Comparison of ENCODE assay signal across 25 cellular contexts in genomic region chr1:44454704-44455103, GRCh38.
"Had no signal": no experiment of that assay in that cellular context is flagged by ENCODE, and none has a peak within 500 bp of the region (broad histone marks: within the 10 kb centered on the region; RNA-seq: fewer than 3 reads in every experiment).

No MANE protein-coding gene starts in this region.

- H3K27me3 ChIP-seq: testis, upper lobe of left lung, uterus, vagina had no signal

- ATAC-seq: stimulated activated effector memory CD8-positive, alpha-beta T cell treated with anti-CD3 and anti-CD28 coated beads, Interleukin-12 subunit alpha, Interleukin-12 subunit beta, amount 100 ng/mL, for 72 hours; stimulated activated memory B cell treated with anti-CD40 and anti-IgM and Interleukin-4, amounts not matched to agents 10 μg/mL and 1 μg/mL and 100 μg/mL, for 72 hours; stimulated activated naive B cell treated with anti-CD40 and anti-IgM and Interleukin-4, amounts not matched to agents 10 μg/mL and 1 μg/mL and 100 μg/mL, for 72 hours; stimulated activated naive CD8-positive, alpha-beta T cell treated with anti-CD3 and anti-CD28 coated beads, Interleukin-15, amount 100 ng/mL, for 72 hours; stimulated activated naive CD8-positive, alpha-beta T cell treated with anti-CD3 and anti-CD28 coated beads, Interleukin-15, Interleukin-2, amounts not matched to agents 100 U/mL and 50 U/mL, for 24 hours; upper lobe of right lung had no signal

- H3K27ac ChIP-seq: stomach, suprapubic skin, testis, thoracic aorta, tibial artery, tibial nerve, transverse colon, upper lobe of left lung, upper lobe of right lung, uterus, vagina had no signal

- H3K4me1 ChIP-seq: stomach, suprapubic skin, testis, tibial artery, tibial nerve, transverse colon, upper lobe of left lung, upper lobe of right lung, uterus, vagina had no signal

- H3K36me3 ChIP-seq: stomach, suprapubic skin, thoracic aorta, tibial artery, tibial nerve, transverse colon, upper lobe of left lung, upper lobe of right lung, uterus, vagina had no signal

- H3K4me3 ChIP-seq: stomach, suprapubic skin, testis, thoracic aorta, tibial artery, tibial nerve, transverse colon, upper lobe of left lung, upper lobe of right lung, uterus, vagina had no signal

- H3K9me3 ChIP-seq: suprapubic skin, testis, thoracic aorta, tibial artery, tibial nerve, transverse colon, upper lobe of left lung, upper lobe of right lung, uterus, vagina had no signal

- DNase-seq: stimulated activated CD4-positive, alpha-beta T cell treated with anti-CD3 and anti-CD28 coated beads, Interleukin-2, amount 100 ng/mL, for 48 hours; stimulated activated CD4-positive, alpha-beta T cell treated with anti-CD3 and anti-CD28 coated beads, Interleukin-4, amount 100 ng/mL, for 1 hour; stimulated activated CD4-positive, alpha-beta T cell treated with anti-CD3 and anti-CD28 coated beads, Interleukin-4, amount 100 ng/mL, for 24 hours; stimulated activated CD4-positive, alpha-beta T cell treated with anti-CD3 and anti-CD28 coated beads, Interleukin-4, amount 100 ng/mL, for 4 hours; stimulated activated CD8-positive, alpha-beta memory T cell treated with anti-CD3 and anti-CD28 coated beads, Interleukin-4, amount 100 ng/mL, for 48 hours; stimulated activated naive B cell treated with anti-CD40 and anti-IgM and Interleukin-4, amounts not matched to agents 10 μg/mL and 1 μg/mL and 100 μg/mL, for 72 hours; stimulated activated naive CD4-positive, alpha-beta T cell; stimulated activated naive CD4-positive, alpha-beta T cell treated with Interleukin-2 at 50 U/mL for 16 hours; stimulated activated naive CD8-positive, alpha-beta T cell treated with anti-CD3 and anti-CD28 coated beads, Interleukin-15, amount 100 ng/mL, for 72 hours; stimulated activated naive CD8-positive, alpha-beta T cell treated with anti-CD3 and anti-CD28 coated beads, Interleukin-15, Interleukin-2, amounts not matched to agents 100 U/mL and 50 U/mL, for 24 hours; stomach; substantia nigra; testis; tibial artery; transverse colon; trophoblast cell; upper lobe of left lung; upper lobe of right lung; uterus had no signal
